7 cellular contexts compared by ENCODE assay signal in genomic region chr1:240092301-240093119, GRCh38. TPM values are rescaled to one million over a fixed set of nuclear protein-coding genes. Genes with fewer than 3 reads are reported as not detected.
A peak's percentile ranks its signal among the peaks of the same experiment; 100 is the strongest.
DNase-seq lines count a peak whose midpoint lies in the region; ATAC-seq and TF ChIP-seq lines count a peak whose summit lies in the region.

No MANE protein-coding gene starts in this region.

- H3K27ac Mint-ChIP-seq in GM23338 (no peak overlapping the region), progenitor cell of endocrine pancreas (no peak overlapping the region), natural killer cell (no peak overlapping the region)

- in situ Hi-C loops in SK-MEL-5 (cut with HindIII; ENCODE audit: low pct_unique_long_range_greater_than_20kb, low sequenced_read_pairs): no loop called here

- no peaks in the 10 kb centered on the region for H3F3A ChIP-seq in GM23338 (replicated peaks; ENCODE audit: low read depth)

- peak overlapping the region; percentile 78 for H3K4me3 ChIP-seq in GM23338

- peak; percentile 57 for DNase-seq in GM23338 (ENCODE audit: low spot score)
- DNase-seq in SK-MEL-5 (ENCODE audit: low read depth, low spot score): peak; percentile 13
- peak; percentile 38 for DNase-seq in foreskin melanocyte
- DNase-seq in progenitor cell of endocrine pancreas (ENCODE audit: low spot score, unreplicated experiment): peak; percentile 33
- DNase-seq in natural killer cell: no peak
- no peak for DNase-seq in NK-92 treated with Interleukin-12 subunit alpha and Interleukin-12 subunit beta, amount 100 ng/mL, for 24 hours (lab: John Stamatoyannopoulos, UW)

- H3K36me3 ChIP-seq in GM23338 (ENCODE audit: insufficient read depth): no peaks in the 10 kb centered on the region

- H3K36me3 Mint-ChIP-seq in GM23338 (ENCODE audit: low read depth): no peaks in the 10 kb centered on the region; the same call in 2 of the 3 replicates
- H3K36me3 Mint-ChIP-seq in progenitor cell of endocrine pancreas (ENCODE audit: insufficient read depth): no peaks in the 10 kb centered on the region
- no peaks in the 10 kb centered on the region for H3K36me3 Mint-ChIP-seq in natural killer cell

- no peaks in the 10 kb centered on the region for H3K9me2 ChIP-seq in GM23338 (ENCODE audit: insufficient read depth)

- intact Hi-C loops in natural killer cell (cut with micrococcal nuclease): no loop called here

- H3K4me2 ChIP-seq in GM23338: peak overlapping the region; percentile 98

- H3K27me3 ChIP-seq in GM23338 (ENCODE audit: insufficient read depth): peaks cover 50% of the 10 kb centered on the region

- H2AFZ ChIP-seq in GM23338: peak overlapping the region; percentile 90

- H3K9me3 Mint-ChIP-seq in GM23338: no peaks in the 10 kb centered on the region
- no peaks in the 10 kb centered on the region for H3K9me3 Mint-ChIP-seq in progenitor cell of endocrine pancreas (ENCODE audit: low read depth)
- H3K9me3 Mint-ChIP-seq in natural killer cell: peaks cover 2 to 4% of the 10 kb centered on the region in 2 donors

- H3K4me1 Mint-ChIP-seq in GM23338 (peaks cover 12% of the 10 kb centered on the region), progenitor cell of endocrine pancreas (ENCODE audit: low read depth) (peaks cover 6% of the 10 kb centered on the region), natural killer cell (no peaks in the 10 kb centered on the region)

- peaks cover 21% of the 10 kb centered on the region; the same call in 1 of the 2 replicates for H3K4me1 ChIP-seq in GM23338 (ENCODE audit: insufficient read depth)

- peaks cover 19% of the 10 kb centered on the region for H3K27me3 Mint-ChIP-seq in GM23338 (ENCODE audit: insufficient read depth, low read depth, poor library complexity)
- peaks cover 60% of the 10 kb centered on the region for H3K27me3 Mint-ChIP-seq in progenitor cell of endocrine pancreas
- peaks cover 21 to 55% of the 10 kb centered on the region in 2 donors for H3K27me3 Mint-ChIP-seq in natural killer cell (ENCODE audit: low read depth in 2 of 2)

- H4K20me1 ChIP-seq in GM23338 (replicated peaks; ENCODE audit: insufficient read depth): 0 out of 2 replicates have a peak, but pooled peaks cover 5% of the 10 kb centered on the region

- H3K27ac ChIP-seq in GM23338 (ENCODE audit: low read depth): no peak overlapping the region

- H3K79me2 ChIP-seq in GM23338 (replicated peaks; ENCODE audit: insufficient read depth): no peaks in the 10 kb centered on the region

- TF ChIP-seq CTCF in GM23338 (conservative IDR thresholded peaks at IDR 0.05; ENCODE audit: low read depth in 2 of 2): peak in 1 of 2 experiments; percentile 59; a peak in 2 of 4 replicates
- peak; percentile 45 for TF ChIP-seq CTCF in progenitor cell of endocrine pancreas (IDR thresholded peaks at IDR 0.05; ENCODE audit: unreplicated experiment)
- TF ChIP-seq CTCF in natural killer cell (IDR thresholded peaks at IDR 0.05): no peak

- ATAC-seq in GM23338: peak; percentile 58
- ATAC-seq in GM21737 (IDR thresholded peaks at IDR 0.05; ENCODE audit: unreplicated experiment): no peak
- ATAC-seq in natural killer cell: no peak

- peak overlapping the region; percentile 77 for H3K4me3 Mint-ChIP-seq in GM23338
- H3K4me3 Mint-ChIP-seq in progenitor cell of endocrine pancreas (ENCODE audit: low read depth): peak overlapping the region; percentile 59
- no peak overlapping the region for H3K4me3 Mint-ChIP-seq in natural killer cell

TF ChIP-seq in GM23338, 12 proteins besides CTCF, POLR2A, EP300 and RAD21:
- TF ChIP-seq, protein P1, sequence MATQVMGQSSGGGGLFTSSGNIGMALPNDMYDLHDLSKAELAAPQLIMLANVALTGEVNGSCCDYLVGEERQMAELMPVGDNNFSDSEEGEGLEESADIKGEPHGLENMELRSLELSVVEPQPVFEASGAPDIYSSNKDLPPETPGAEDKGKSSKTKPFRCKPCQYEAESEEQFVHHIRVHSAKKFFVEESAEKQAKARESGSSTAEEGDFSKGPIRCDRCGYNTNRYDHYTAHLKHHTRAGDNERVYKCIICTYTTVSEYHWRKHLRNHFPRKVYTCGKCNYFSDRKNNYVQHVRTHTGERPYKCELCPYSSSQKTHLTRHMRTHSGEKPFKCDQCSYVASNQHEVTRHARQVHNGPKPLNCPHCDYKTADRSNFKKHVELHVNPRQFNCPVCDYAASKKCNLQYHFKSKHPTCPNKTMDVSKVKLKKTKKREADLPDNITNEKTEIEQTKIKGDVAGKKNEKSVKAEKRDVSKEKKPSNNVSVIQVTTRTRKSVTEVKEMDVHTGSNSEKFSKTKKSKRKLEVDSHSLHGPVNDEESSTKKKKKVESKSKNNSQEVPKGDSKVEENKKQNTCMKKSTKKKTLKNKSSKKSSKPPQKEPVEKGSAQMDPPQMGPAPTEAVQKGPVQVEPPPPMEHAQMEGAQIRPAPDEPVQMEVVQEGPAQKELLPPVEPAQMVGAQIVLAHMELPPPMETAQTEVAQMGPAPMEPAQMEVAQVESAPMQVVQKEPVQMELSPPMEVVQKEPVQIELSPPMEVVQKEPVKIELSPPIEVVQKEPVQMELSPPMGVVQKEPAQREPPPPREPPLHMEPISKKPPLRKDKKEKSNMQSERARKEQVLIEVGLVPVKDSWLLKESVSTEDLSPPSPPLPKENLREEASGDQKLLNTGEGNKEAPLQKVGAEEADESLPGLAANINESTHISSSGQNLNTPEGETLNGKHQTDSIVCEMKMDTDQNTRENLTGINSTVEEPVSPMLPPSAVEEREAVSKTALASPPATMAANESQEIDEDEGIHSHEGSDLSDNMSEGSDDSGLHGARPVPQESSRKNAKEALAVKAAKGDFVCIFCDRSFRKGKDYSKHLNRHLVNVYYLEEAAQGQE (IDR thresholded peaks at IDR 0.05; ENCODE audit: unreplicated experiment): peak; percentile 56
- peak; percentile 11 for TF ChIP-seq EZH2 (IDR thresholded peaks at IDR 0.05; ENCODE audit: low read depth, unreplicated experiment)
- no peak for TF ChIP-seq ZNF331 (CRISPR knock-in tag; IDR thresholded peaks at IDR 0.05; ENCODE audit: low read depth)

RNA-seq across cellular contexts. Expression of gene FMN2, which starts 0.8 kb away (rescaled TPM):
- total RNA-seq in GM23338 (2014; rRNA removed; shearing (Covaris generic)): 2.5 and 6.0 TPM in 2 replicates
- 1.4 and 1.5 TPM in 2 replicates for polyA plus RNA-seq in GM23338 (2016; fragmentation: Nextera tagmentation; extraction: Ambion mirVana)
- total RNA-seq in SK-MEL-5 (2014; rRNA removed; shearing (Covaris generic)): 35.4 and 39.8 TPM in 2 replicates
- polyA plus RNA-seq in SK-MEL-5 (2015; cell fraction: cytosol; rRNA removed): 24.9 and 45.3 TPM in 2 replicates
- polyA plus RNA-seq in SK-MEL-5 (2015; cell fraction: nucleus; rRNA removed): 11.7 and 13.8 TPM in 2 replicates
- total RNA-seq in progenitor cell of endocrine pancreas: 2.3 and 3.2 TPM in 2 replicates
- total RNA-seq in natural killer cell: not detected

Comparison
In these comparisons a context has a peak if more than half of its experiments do, and no peak if none do; other contexts are left out.
1. DNase-seq: peak in GM23338 (single experiment), SK-MEL-5 (single experiment), foreskin melanocyte (single experiment) and progenitor cell of endocrine pancreas (single experiment); none in natural killer cell (single experiment) and NK-92 treated with Interleukin-12 subunit alpha and Interleukin-12 subunit beta, amount 100 ng/mL, for 24 hours (single experiment).